7 cellular contexts compared by ENCODE assay signal in the genomic region with DNA sequence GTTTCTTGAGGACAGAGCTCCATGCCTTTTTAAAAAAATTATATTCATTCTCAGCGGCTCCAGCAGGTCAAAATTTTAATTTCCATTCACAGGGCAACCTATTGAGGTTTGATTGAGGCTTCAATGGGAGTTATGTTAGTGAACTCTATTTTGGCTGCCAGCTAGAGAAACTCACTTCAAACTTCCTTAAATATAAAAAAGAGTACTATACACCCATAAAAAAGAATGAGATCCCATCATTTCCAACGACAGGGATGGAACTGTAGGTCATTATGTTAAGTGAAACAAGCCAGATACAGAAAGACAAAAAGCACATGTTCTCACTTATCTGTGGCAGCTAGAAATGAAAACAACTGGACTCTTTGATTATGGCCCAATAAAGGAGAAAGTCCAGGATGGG.
"Had no signal": no experiment of that assay in that cellular context is flagged by ENCODE, and none has a peak within 500 bp of the region (broad histone marks: within the 10 kb centered on the region; RNA-seq: fewer than 3 reads in every experiment).

No MANE protein-coding gene starts in this region.

- H3K36me3 ChIP-seq: HAP-1 had no signal

- FAIRE-seq: HepG2 had no signal

- H3K4me1 ChIP-seq: HAP-1 had no signal

- DNase-seq: GM23248, GOT3, H7 had no signal

- H3K4me3 ChIP-seq: GM23248, HAP-1 had no signal

- H3K9me3 ChIP-seq: HAP-1 had no signal

- ATAC-seq: HCT116, HepG2 had no signal

- H3K27ac ChIP-seq: GM23248, HL-60 had no signal
